Comparison of ENCODE assay signal across 8 cellular contexts in genomic region chr19:18156841-18157464, GRCh38. TPM values are rescaled to one million over a fixed set of nuclear protein-coding genes. Genes with fewer than 3 reads are reported as not detected.
DNase-seq lines count a peak whose midpoint lies in the region; ATAC-seq and TF ChIP-seq lines count a peak whose summit lies in the region.
"Had no signal": no experiment of that assay in that cellular context is flagged by ENCODE, and none has a peak within 500 bp of the region (broad histone marks: within the 10 kb centered on the region; RNA-seq: fewer than 3 reads in every experiment).

No MANE protein-coding gene starts in this region.

- H3K4me3 Mint-ChIP-seq in Caco-2 (ENCODE audit: unreplicated experiment) = no peak overlapping the region

- no peak overlapping the region for H3K4me3 ChIP-seq in RWPE2 (ENCODE audit: severe bottlenecking)
- no peak overlapping the region for H3K4me3 ChIP-seq in Caco-2 (ENCODE audit: low read depth, low read length)
- H3K4me3 ChIP-seq: SK-N-MC had no signal

- peak overlapping the region; percentile 77 for H3K27ac ChIP-seq in RWPE2 (ENCODE audit: poor library complexity, severe bottlenecking)
- H3K27ac ChIP-seq: SK-N-MC had no signal

- no peaks in the 10 kb centered on the region for H3K9me3 Mint-ChIP-seq in Caco-2 (ENCODE audit: unreplicated experiment)

- no peaks in the 10 kb centered on the region for H3K9me3 ChIP-seq in RWPE2 (ENCODE audit: severe bottlenecking)
- H3K9me3 ChIP-seq in Caco-2 = no peaks in the 10 kb centered on the region

- POLR2A ChIA-PET in Caco-2 (lab: Charles Lee) = no interaction called here

- intact Hi-C loops in Caco-2 (cut with micrococcal nuclease; ENCODE audit: unreplicated experiment) = no loop called here

- H3K36me3 ChIP-seq in RWPE2 (ENCODE audit: low read depth) = peaks cover 19% of the 10 kb centered on the region
- H3K36me3 ChIP-seq in Caco-2 (ENCODE audit: control insufficient read depth, insufficient read depth, low read length) = no peaks in the 10 kb centered on the region; the same call in 1 of the 2 replicates

- H3K4me1 ChIP-seq in RWPE2 (ENCODE audit: insufficient read depth, poor library complexity, severe bottlenecking) (peaks cover 22% of the 10 kb centered on the region), Caco-2 (peaks cover 7% of the 10 kb centered on the region)

- no peak for TF ChIP-seq CTCF in RWPE2 (IDR thresholded peaks at IDR 0.05; ENCODE audit: poor library complexity, severe bottlenecking)
- TF ChIP-seq CTCF in Caco-2 (IDR thresholded peaks at IDR 0.05; ENCODE audit: insufficient read depth in 1 of 2, low read depth in 1 of 2, low read length in 1 of 2, severe bottlenecking in 1 of 2, unreplicated experiment in 1 of 2) = no peak

- peak; percentile 88 to 100 (median 99) for DNase-seq in HUDEP-2 (lab: John Stamatoyannopoulos, UW; ENCODE audit: unreplicated experiment in 76 of 76)
- peak; percentile 93 for DNase-seq in RWPE2 (ENCODE audit: low spot score)
- DNase-seq in fibroblast of peridontal ligament (ENCODE audit: extremely low read depth) = peak; percentile 69
- peak; percentile 54 for DNase-seq in occipital lobe (lab: John Stamatoyannopoulos, UW)
- DNase-seq in activated CD4-positive, alpha-beta T cell treated with anti-CD3 and anti-CD28 coated beads for 4 hours = no peak
- DNase-seq in activated T-cell treated with anti-CD3 and anti-CD28 coated beads, Interleukin-2, amount 50 U/mL, for 48 hours = no peak
- DNase-seq in Caco-2 = no peak

- ATAC-seq in RWPE2 (ENCODE audit: low read depth) = peak; percentile 30

- no peak overlapping the region for H3K27ac Mint-ChIP-seq in Caco-2 (ENCODE audit: unreplicated experiment)

- H3K36me3 Mint-ChIP-seq in Caco-2 (ENCODE audit: insufficient read depth, unreplicated experiment) = peaks cover 48% of the 10 kb centered on the region

- peaks cover 10% of the 10 kb centered on the region for H3K4me1 Mint-ChIP-seq in Caco-2 (ENCODE audit: low read depth, unreplicated experiment)

- BruUV-seq in Caco-2 (replicated peaks; lab: Mats Ljungman, UMichigan) = no TSS peak

- H3K27me3 Mint-ChIP-seq in Caco-2 (ENCODE audit: insufficient read depth, unreplicated experiment) = no peaks in the 10 kb centered on the region

- CTCF ChIA-PET in Caco-2 (lab: Charles Lee) = interaction anchor here (0.6 kb wide), 1 partner anchor 72 kb away, joined by 5 read pairs; no protein-coding TSS in a partner anchor

- no peaks in the 10 kb centered on the region for H3K27me3 ChIP-seq in RWPE2 (ENCODE audit: insufficient read depth, poor library complexity, severe bottlenecking)
- H3K27me3 ChIP-seq in Caco-2 (replicated peaks; ENCODE audit: control insufficient read depth, insufficient read depth, low read length) = no peaks in the 10 kb centered on the region

RNA-seq across cellular contexts. Expression of gene PIK3R2, which starts 4.0 kb away (rescaled TPM):
- 43.5 TPM for total RNA-seq in occipital lobe
- 34.3 and 37.8 TPM in 2 replicates for total RNA-seq in Caco-2 (2022)

RNA-seq across cellular contexts. Expression of gene IFI30, which starts 16.7 kb away (rescaled TPM):
- total RNA-seq in occipital lobe (0.62 TPM), Caco-2 (2022) (38.3 and 39.6 TPM in 2 replicates)

RNA-seq across cellular contexts. Expression of gene MPV17L2, which starts 36.1 kb away (rescaled TPM):
- total RNA-seq in occipital lobe (7.8 TPM), Caco-2 (2022) (14.1 and 16.6 TPM in 2 replicates)

RNA-seq across cellular contexts. Expression of gene RAB3A, which starts 46.9 kb away (rescaled TPM):
- total RNA-seq in occipital lobe (50.4 TPM), Caco-2 (2022) (2.3 and 3.9 TPM in 2 replicates)

RNA-seq across cellular contexts. Expression of gene MAST3, which starts 59.4 kb away (rescaled TPM):
- 5.0 TPM for total RNA-seq in occipital lobe
- total RNA-seq in Caco-2 (2022) = 8.0 and 8.2 TPM in 2 replicates

Comparison
In these comparisons a context has a peak if more than half of its experiments do, and no peak if none do; other contexts are left out.
1. DNase-seq: peak in HUDEP-2 (76 of 76), RWPE2 (single experiment), fibroblast of peridontal ligament (single experiment) and occipital lobe (single experiment); none in activated CD4-positive, alpha-beta T cell treated with anti-CD3 and anti-CD28 coated beads for 4 hours (0 of 2), activated T-cell treated with anti-CD3 and anti-CD28 coated beads, Interleukin-2, amount 50 U/mL, for 48 hours (0 of 2) and Caco-2 (0 of 2).
2. RNA of gene IFI30, which starts 16.7 kb away (total RNA-seq): 38.3 to 39.6 TPM in Caco-2; 0.62 TPM in occipital lobe (single experiment); every median in the first group is over 10 times any median in the second.